26 cellular contexts compared by ENCODE assay signal in the genomic region with DNA sequence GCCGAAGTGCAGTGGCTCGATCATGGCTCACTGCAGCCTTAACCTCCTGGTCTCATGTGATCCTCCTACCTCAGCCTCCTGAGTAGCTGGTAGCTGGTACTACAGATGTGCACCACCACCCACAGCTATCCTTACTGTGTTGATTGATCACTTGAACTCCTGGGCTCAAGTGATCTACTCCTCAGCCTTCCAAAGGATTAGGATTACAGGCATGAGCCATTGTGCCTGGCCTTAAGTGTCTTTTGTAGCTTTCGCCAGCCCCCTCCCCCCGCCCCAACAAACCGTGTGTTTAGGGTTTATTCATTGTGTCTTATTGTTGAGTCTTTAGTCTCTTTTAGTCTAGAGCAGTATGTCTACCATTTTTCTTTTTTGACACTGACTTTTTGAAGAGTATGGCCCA. TPM values are rescaled to one million over a fixed set of nuclear protein-coding genes. Genes with fewer than 3 reads are reported as not detected.
DNase-seq lines count a peak whose midpoint lies in the region; ATAC-seq, FAIRE-seq and TF ChIP-seq lines count a peak whose summit lies in the region.
"Had no signal": no experiment of that assay in that cellular context is flagged by ENCODE, and none has a peak within 500 bp of the region (broad histone marks: within the 10 kb centered on the region; RNA-seq: fewer than 3 reads in every experiment).

No MANE protein-coding gene starts in this region.

- H3K27me3 ChIP-seq in HepG2 (ENCODE audit: control insufficient read depth in 1 of 2, insufficient read depth in 2 of 2, low read length in 2 of 2): no peaks in the 10 kb centered on the region
- H3K27me3 ChIP-seq in right lobe of liver: no peaks in the 10 kb centered on the region
- H3K27me3 ChIP-seq: BLaER1, SJCRH30 had no signal

- H3K36me3 ChIP-seq in HepG2 (replicated peaks in 1 of 2; ENCODE audit: control insufficient read depth in 1 of 2, insufficient read depth in 2 of 2, low read length in 2 of 2) (peaks cover 2 to 4% of the 10 kb centered on the region in 2 experiments; a peak in 1 of 5 replicates), right lobe of liver (no peaks in the 10 kb centered on the region)

- no peak overlapping the region for H3K4me2 ChIP-seq in HepG2 (ENCODE audit: low read depth, low read length)
- H3K4me2 ChIP-seq: BLaER1, PC-9 had no signal

- TF ChIP-seq CTCF in HepG2 (CRISPR knock-in tag; IDR thresholded peaks at IDR 0.05): no peak
- no peak for TF ChIP-seq CTCF in right lobe of liver (IDR thresholded peaks at IDR 0.05)
- no peak for TF ChIP-seq CTCF in WTC11 (IDR thresholded peaks at IDR 0.05)

- CTCF ChIA-PET in HepG2 (lab: Yijun Ruan, JAX; ENCODE audit: low intra/inter-chr PET ratio, low total read pairs): no interaction called here
- CTCF ChIA-PET in WTC11 (lab: Charles Lee): no interaction called here

- intact Hi-C loops in HepG2 (cut with micrococcal nuclease; ENCODE audit: unreplicated experiment): no loop called here
- intact Hi-C loops in right lobe of liver (cut with DNase I): no loop called here

- no peak for TF ChIP-seq RAD21 in HepG2 (CRISPR knock-in tag; IDR thresholded peaks at IDR 0.05)

- H2AFZ ChIP-seq in HepG2 (ENCODE audit: low read length): no peak overlapping the region
- H2AFZ ChIP-seq: PC-9 had no signal

- FAIRE-seq in HepG2 (lab: Jason Lieb, UNC): no peak
- FAIRE-seq: D721Med, G401.6 had no signal

- peaks cover 66% of the 10 kb centered on the region for H3K4me1 Mint-ChIP-seq in WTC11

- H3K4me3 ChIP-seq in HepG2 (replicated peaks in 1 of 3; ENCODE audit: insufficient read depth in 1 of 3, low read depth in 2 of 3, low read length in 3 of 3) (no peak overlapping the region), right lobe of liver (no peak overlapping the region)
- H3K4me3 ChIP-seq: BLaER1, PC-9, SJCRH30 had no signal

- no peaks in the 10 kb centered on the region for H4K20me1 ChIP-seq in HepG2 (ENCODE audit: insufficient read depth, low read length)

- H3K9me3 Mint-ChIP-seq in WTC11: peaks cover 23% of the 10 kb centered on the region

- peak overlapping the region; percentile 70; the same call in 1 of the 2 replicates for H3K27ac Mint-ChIP-seq in WTC11
- H3K27ac Mint-ChIP-seq: CD4-positive, CD25-positive, alpha-beta regulatory T cell had no signal

- no peak for TF ChIP-seq EP300 in HepG2 (IDR thresholded peaks at IDR 0.05; ENCODE audit: low read depth in 2 of 2, low read length in 2 of 2)
- no peak for TF ChIP-seq EP300 in HepG2 (CRISPR knock-in tag; IDR thresholded peaks at IDR 0.05; ENCODE audit: borderline replicate concordance)

- no peak for ATAC-seq in HepG2
- no peak for ATAC-seq in right lobe of liver
- no peak for ATAC-seq in WTC11
- ATAC-seq in GM21737 (IDR thresholded peaks at IDR 0.05; ENCODE audit: unreplicated experiment): no peak
- ATAC-seq: Right ventricle myocardium inferior had no signal

- in situ Hi-C loops in HepG2 (cut with HindIII; ENCODE audit: extremely low pct_ligation_motif_present, low pct_unique_long_range_greater_than_20kb): no loop called here

- 99% methylated on average over 5 of the region's 5 CpGs for WGBS in HepG2 (ENCODE audit: low lambda C conversion rate)
- WGBS in right lobe of liver (ENCODE audit: insufficient coverage, low coverage, low lambda C conversion rate, missing lambda C conversion rate): 96% methylated on average over 5 of the region's 5 CpGs

- BruUV-seq in HepG2 (replicated peaks; lab: Mats Ljungman, UMichigan): no TSS peak

- H3K36me3 Mint-ChIP-seq in WTC11: peaks cover 52% of the 10 kb centered on the region

- H3K4me1 ChIP-seq in HepG2 (ENCODE audit: insufficient read depth, low read length) (no peaks in the 10 kb centered on the region), right lobe of liver (no peaks in the 10 kb centered on the region)
- H3K4me1 ChIP-seq: BLaER1, SJCRH30 had no signal

- POLR2A ChIA-PET in HepG2 (lab: Yijun Ruan, JAX): no interaction called here
- POLR2A ChIA-PET in WTC11 (lab: Charles Lee): no interaction called here

- H3K9me3 ChIP-seq in HepG2 (ENCODE audit: low read length) (peaks cover 10% of the 10 kb centered on the region; the same call in 1 of the 2 replicates), right lobe of liver (peaks cover 0 to 9% (median 0%) of the 10 kb centered on the region in 4 donors)

- no peaks in the 10 kb centered on the region for H3K27me3 Mint-ChIP-seq in WTC11 (ENCODE audit: low read depth)
- H3K27me3 Mint-ChIP-seq: CD4-positive, CD25-positive, alpha-beta regulatory T cell had no signal

- DNase-seq in HepG2 (ENCODE audit: low spot score) (no peak), right lobe of liver (no peak), WTC11 (ENCODE audit: low spot score) (no peak), left kidney (ENCODE audit: low read depth, low spot score) (peak; percentile 18), NAMALWA (ENCODE audit: low spot score) (no peak)
- no peak for DNase-seq in stimulated activated CD4-positive, alpha-beta T cell treated with anti-CD3 and anti-CD28 coated beads, Interleukin-15, amount 100 ng/mL, for 24 hours
- DNase-seq in stimulated activated CD8-positive, alpha-beta memory T cell treated with anti-CD3 and anti-CD28 coated beads, Interleukin-4, amount 100 ng/mL, for 48 hours: no peak
- DNase-seq: 8988T; CD4-positive, CD25-positive, alpha-beta regulatory T cell; KBM-7; MV-4-11; NCI-H1105 treated with DMSO at 0.1 percent for 48 hours; NCI-H146; NCI-H1930; NCI-H2171; NCI-H345; NCI-H510A treated with DMSO at 0.1 percent for 48 hours; NCI-H748 treated with DMSO at 0.1 percent for 48 hours; NK-92 treated with Interleukin-12 subunit alpha and Interleukin-12 subunit beta, amount 100 ng/mL, for 24 hours; PC-9; SJCRH30 had no signal

- H3K9ac ChIP-seq in HepG2 (ENCODE audit: insufficient read depth, low read depth, low read length): no peak overlapping the region
- H3K9ac ChIP-seq: BLaER1 had no signal

- peaks cover 35% of the 10 kb centered on the region for H3K79me2 ChIP-seq in HepG2 (ENCODE audit: insufficient read depth, low read length)

- TF ChIP-seq POLR2A in HepG2 (IDR thresholded peaks at IDR 0.05; ENCODE audit: insufficient read depth in 1 of 2, low read depth in 2 of 2, low read length in 2 of 2): no peak
- TF ChIP-seq POLR2A in right lobe of liver (IDR thresholded peaks at IDR 0.05): no peak

- no peak overlapping the region for H3K4me3 Mint-ChIP-seq in WTC11
- H3K4me3 Mint-ChIP-seq: CD4-positive, CD25-positive, alpha-beta regulatory T cell had no signal

- H3K27ac ChIP-seq in HepG2 (ENCODE audit: extremely low read length, insufficient read depth, low read length) (no peak overlapping the region), right lobe of liver (no peak overlapping the region)
- H3K27ac ChIP-seq: BLaER1, PC-9, SJCRH30 had no signal

TF ChIP-seq in HepG2, 621 proteins besides CTCF, POLR2A, EP300 and RAD21 (continues in another document):
- TF ChIP-seq ZNF317 (CRISPR knock-in tag; IDR thresholded peaks at IDR 0.05): no peak

TF ChIP-seq in WTC11, 78 proteins besides CTCF, POLR2A, EP300 and RAD21 (continues in another document):
- TF ChIP-seq RORB (CRISPR knock-in tag; IDR thresholded peaks at IDR 0.05) (no peak), ETV6 (CRISPR knock-in tag; IDR thresholded peaks at IDR 0.05) (no peak)
- TF ChIP-seq, protein P1, sequence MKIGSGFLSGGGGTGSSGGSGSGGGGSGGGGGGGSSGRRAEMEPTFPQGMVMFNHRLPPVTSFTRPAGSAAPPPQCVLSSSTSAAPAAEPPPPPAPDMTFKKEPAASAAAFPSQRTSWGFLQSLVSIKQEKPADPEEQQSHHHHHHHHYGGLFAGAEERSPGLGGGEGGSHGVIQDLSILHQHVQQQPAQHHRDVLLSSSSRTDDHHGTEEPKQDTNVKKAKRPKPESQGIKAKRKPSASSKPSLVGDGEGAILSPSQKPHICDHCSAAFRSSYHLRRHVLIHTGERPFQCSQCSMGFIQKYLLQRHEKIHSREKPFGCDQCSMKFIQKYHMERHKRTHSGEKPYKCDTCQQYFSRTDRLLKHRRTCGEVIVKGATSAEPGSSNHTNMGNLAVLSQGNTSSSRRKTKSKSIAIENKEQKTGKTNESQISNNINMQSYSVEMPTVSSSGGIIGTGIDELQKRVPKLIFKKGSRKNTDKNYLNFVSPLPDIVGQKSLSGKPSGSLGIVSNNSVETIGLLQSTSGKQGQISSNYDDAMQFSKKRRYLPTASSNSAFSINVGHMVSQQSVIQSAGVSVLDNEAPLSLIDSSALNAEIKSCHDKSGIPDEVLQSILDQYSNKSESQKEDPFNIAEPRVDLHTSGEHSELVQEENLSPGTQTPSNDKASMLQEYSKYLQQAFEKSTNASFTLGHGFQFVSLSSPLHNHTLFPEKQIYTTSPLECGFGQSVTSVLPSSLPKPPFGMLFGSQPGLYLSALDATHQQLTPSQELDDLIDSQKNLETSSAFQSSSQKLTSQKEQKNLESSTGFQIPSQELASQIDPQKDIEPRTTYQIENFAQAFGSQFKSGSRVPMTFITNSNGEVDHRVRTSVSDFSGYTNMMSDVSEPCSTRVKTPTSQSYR (CRISPR knock-in tag; IDR thresholded peaks at IDR 0.05): no peak

RNA-seq across cellular contexts. Expression of a gene that starts 33.1 kb away (rescaled TPM):
- total RNA-seq in HepG2 (2016; rRNA removed; fragmentation: Illumina TruSeq; extraction: Trizol) (24.3 and 38.4 TPM in 2 replicates), right lobe of liver (10 to 100 TPM; 15.7 to 21.2 (median 18.7) TPM), WTC11 (2021) (122 to 124 TPM (median 123 TPM) in 3 replicates)
- 12.5 and 14.0 TPM in 2 replicates for total RNA-seq in HepG2 (2016; cell fraction: cytosol; rRNA removed; fragmentation: Illumina TruSeq; extraction: Trizol; ENCODE audit: low read depth)
- total RNA-seq in HepG2 (2016; cell fraction: insoluble cytoplasmic fraction; rRNA removed; fragmentation: Illumina TruSeq; extraction: Trizol): 24.5 and 35.0 TPM in 2 replicates
- total RNA-seq in HepG2 (2016; cell fraction: membrane; rRNA removed; fragmentation: Illumina TruSeq; extraction: Trizol): 28.2 and 28.5 TPM in 2 replicates
- total RNA-seq in HepG2 (2016; cell fraction: nucleus; rRNA removed; fragmentation: Illumina TruSeq; extraction: Trizol): 19.6 and 24.3 TPM in 2 replicates
- polyA plus RNA-seq in HepG2 (2011; rRNA removed): 17.9 and 20.0 TPM in 2 replicates
- 9.8 and 17.5 TPM in 2 replicates for polyA plus RNA-seq in HepG2 (2011; cell fraction: cytosol; rRNA removed)
- polyA plus RNA-seq in HepG2 (2011; cell fraction: nucleus; rRNA removed): 15.1 and 18.4 TPM in 2 replicates
- 18.2 and 18.8 TPM in 2 replicates for polyA plus RNA-seq in HepG2 (2012)
- polyA plus RNA-seq in HepG2 (2016; cell fraction: cytosol; fragmentation: Illumina TruSeq; extraction: Trizol; ENCODE audit: low read depth): 2.3 and 2.7 TPM in 2 replicates
- polyA plus RNA-seq in HepG2 (2016; cell fraction: insoluble cytoplasmic fraction; fragmentation: Illumina TruSeq; extraction: Trizol; ENCODE audit: low read depth): 33.7 and 34.5 TPM in 2 replicates
- 13.0 and 14.7 TPM in 2 replicates for polyA plus RNA-seq in HepG2 (2016; cell fraction: membrane; fragmentation: Illumina TruSeq; extraction: Trizol; ENCODE audit: low read depth)
- 27.7 and 31.7 TPM in 2 replicates for polyA plus RNA-seq in HepG2 (2016; cell fraction: nucleus; fragmentation: Illumina TruSeq; extraction: Trizol; ENCODE audit: insufficient read depth, low read depth)
- 20.1 and 42.8 TPM in 2 replicates for polyA minus RNA-seq in HepG2 (2011; rRNA and poly(A)+ RNA removed; ENCODE audit: low replicate concordance)
- 17.2 and 17.5 TPM in 2 replicates for polyA minus RNA-seq in HepG2 (2011; cell fraction: cytosol; rRNA and poly(A)+ RNA removed)
- polyA minus RNA-seq in HepG2 (2011; cell fraction: nucleus; rRNA and poly(A)+ RNA removed): 21.2 and 23.7 TPM in 2 replicates
